ENCODE assay signal across 8 cellular contexts in genomic region chr22:31748490-31748889, GRCh38. TPM values are rescaled to one million over a fixed set of nuclear protein-coding genes. Genes with fewer than 3 reads are reported as not detected.
DNase-seq lines count a peak whose midpoint lies in the region; ATAC-seq, FAIRE-seq and TF ChIP-seq lines count a peak whose summit lies in the region.

No MANE protein-coding gene starts in this region.

- H3K27me3 ChIP-seq in BLaER1 treated with 17β-estradiol and CSF1 and Interleukin-3, amounts not matched to agents 10 nM and 100 nM: no peaks in the 10 kb centered on the region
- H3K27me3 ChIP-seq in HUES48 (ENCODE audit: control insufficient read depth, insufficient read depth, low read length) (no peaks in the 10 kb centered on the region), K562 (ENCODE audit: control insufficient read depth in 2 of 2, insufficient read depth in 2 of 2, low read length in 2 of 2) (no peaks in the 10 kb centered on the region), mucosa of rectum (ENCODE audit: control insufficient read depth in 2 of 2, insufficient read depth in 2 of 2, low read length in 2 of 2) (no peaks in the 10 kb centered on the region)

- FAIRE-seq in K562 (lab: Jason Lieb, UNC): no peak

- H3K9ac ChIP-seq in BLaER1 treated with 17β-estradiol and CSF1 and Interleukin-3, amounts not matched to agents 10 nM and 100 nM: peak overlapping the region; percentile 95 to 99 (median 97)
- H3K9ac ChIP-seq in HUES48 (ENCODE audit: low read depth, low read length) (peak overlapping the region; percentile 91), K562 (ENCODE audit: insufficient read depth in 1 of 2, low read depth in 2 of 2, low read length in 2 of 2) (peak overlapping the region; percentile 30 to 92; a peak in 3 of 4 replicates), mucosa of rectum (ENCODE audit: low read depth in 1 of 2, low read length in 2 of 2) (peak overlapping the region in 1 of 2 donors; percentile 22)

- H2AFZ ChIP-seq in K562 (ENCODE audit: low read depth, low read length): no peak overlapping the region

- H3K4me3 ChIP-seq in BLaER1 treated with 17β-estradiol and CSF1 and Interleukin-3, amounts not matched to agents 10 nM and 100 nM: peak overlapping the region; percentile 79 to 99 (median 88)
- peak overlapping the region; percentile 94 for H3K4me3 ChIP-seq in HUES48 (ENCODE audit: low read depth, low read length)
- peak overlapping the region; percentile 90 for H3K4me3 ChIP-seq in K562
- peak overlapping the region; percentile 89 to 90 for H3K4me3 ChIP-seq in mucosa of rectum (ENCODE audit: low read length in 2 of 2)

- peaks cover 0 to 44% (median 27%) of the 10 kb centered on the region in 11 experiments; a peak in 14 of 22 replicates for H4K20me1 ChIP-seq in BLaER1 treated with 17β-estradiol and CSF1 and Interleukin-3, amounts not matched to agents 10 nM and 100 nM
- H4K20me1 ChIP-seq in K562 (replicated peaks; ENCODE audit: control insufficient read depth, insufficient read depth, low read length): no peaks in the 10 kb centered on the region

- no peak for TF ChIP-seq RAD21 in K562 (CRISPR knock-in tag; conservative IDR thresholded peaks at IDR 0.05 in 1 of 2, IDR thresholded peaks at IDR 0.05 in 1 of 2)

- no peak for ATAC-seq in K562
- no peak for ATAC-seq in GM21786 (IDR thresholded peaks at IDR 0.05; ENCODE audit: unreplicated experiment)
- no peak for ATAC-seq in GM18909 (IDR thresholded peaks at IDR 0.05; ENCODE audit: poor library complexity, unreplicated experiment)
- ATAC-seq in GM18868 (IDR thresholded peaks at IDR 0.05; ENCODE audit: unreplicated experiment): no peak

- intact Hi-C loops in K562 (cut with micrococcal nuclease): no loop called here

- no peak for TF ChIP-seq POLR2A in K562 (conservative IDR thresholded peaks at IDR 0.05)

- TSS peak; percentile 47 for BruUV-seq in K562 (replicated peaks; lab: Mats Ljungman, UMichigan)

- H3K27ac ChIP-seq in BLaER1 treated with 17β-estradiol and CSF1 and Interleukin-3, amounts not matched to agents 10 nM and 100 nM: peak overlapping the region in 10 of 11 experiments; percentile 88 to 99 (median 96); a peak in 20 of 22 replicates
- peak overlapping the region; percentile 99 for H3K27ac ChIP-seq in HUES48 (ENCODE audit: low read depth, low read length)
- H3K27ac ChIP-seq in K562 (ENCODE audit: extremely low read depth, low read depth, low read length): peak overlapping the region; percentile 89; the same call in 2 of the 3 replicates
- no peak overlapping the region for H3K27ac ChIP-seq in mucosa of rectum (ENCODE audit: low read depth in 2 of 2, low read length in 2 of 2)

- POLR2A ChIA-PET in K562 (lab: Yijun Ruan, JAX): interaction anchor here (1.0 kb wide), 1 partner anchor 22 kb away, joined by 3 read pairs; no protein-coding TSS in a partner anchor

- no peak for TF ChIP-seq CTCF in K562 (IDR thresholded peaks at IDR 0.05 in 2 of 3, conservative IDR thresholded peaks at IDR 0.05 in 1 of 3; ENCODE audit: insufficient read depth in 2 of 3, low read depth in 1 of 3, low read length in 3 of 3)

- TF ChIP-seq EP300 in K562 (IDR thresholded peaks at IDR 0.05; ENCODE audit: low read length): no peak

- no peaks in the 10 kb centered on the region for H3K9me3 ChIP-seq in BLaER1 treated with 17β-estradiol and CSF1 and Interleukin-3, amounts not matched to agents 10 nM and 100 nM (replicated peaks in 1 of 11)
- H3K9me3 ChIP-seq in HUES48 (ENCODE audit: control insufficient read depth, insufficient read depth, low read length): no peaks in the 10 kb centered on the region
- H3K9me3 ChIP-seq in K562 (replicated peaks; ENCODE audit: control insufficient read depth, insufficient read depth, low read depth, low read length): no peaks in the 10 kb centered on the region
- no peaks in the 10 kb centered on the region for H3K9me3 ChIP-seq in mucosa of rectum (ENCODE audit: control insufficient read depth in 2 of 2, low read length in 2 of 2)

- H3K79me2 ChIP-seq in K562 (ENCODE audit: control insufficient read depth, insufficient read depth, low read length): peaks cover 50% of the 10 kb centered on the region

- no peaks in the 10 kb centered on the region for H3K9me1 ChIP-seq in K562 (ENCODE audit: control insufficient read depth, insufficient read depth, low read length)

- in situ Hi-C loops in K562 (cut with MboI): no loop called here

- H3K4me1 ChIP-seq in BLaER1 treated with 17β-estradiol and CSF1 and Interleukin-3, amounts not matched to agents 10 nM and 100 nM: peaks cover 45 to 55% (median 47%) of the 10 kb centered on the region in 10 experiments
- peaks cover 32% of the 10 kb centered on the region for H3K4me1 ChIP-seq in HUES48 (ENCODE audit: control insufficient read depth, insufficient read depth, low read length)
- peaks cover 29 to 35% of the 10 kb centered on the region in 2 experiments for H3K4me1 ChIP-seq in K562 (replicated peaks in 1 of 2; ENCODE audit: control insufficient read depth in 2 of 2, insufficient read depth in 2 of 2, low read length in 2 of 2)
- H3K4me1 ChIP-seq in mucosa of rectum (ENCODE audit: control insufficient read depth in 2 of 2, insufficient read depth in 2 of 2, low read length in 2 of 2): peaks cover 17 to 20% of the 10 kb centered on the region in 2 donors

- peak in 1 of 4 experiments; percentile 7 for DNase-seq in K562 (ENCODE audit: extremely low read depth in 1 of 4, low spot score in 3 of 4)
- DNase-seq in effector CD8-positive, alpha-beta T cell (lab: John Stamatoyannopoulos, UW): no peak

- 13% methylated on average over 2 of the region's 2 CpGs for WGBS in K562 (ENCODE audit: insufficient coverage, low coverage, missing lambda C conversion rate)

- H3K4me2 ChIP-seq in BLaER1 treated with 17β-estradiol and CSF1 and Interleukin-3, amounts not matched to agents 10 nM and 100 nM: peak overlapping the region; percentile 85 to 98 (median 92)
- peak overlapping the region; percentile 84 for H3K4me2 ChIP-seq in K562 (ENCODE audit: insufficient read depth, low read length)

- H3K36me3 ChIP-seq in BLaER1 treated with 17β-estradiol and CSF1 and Interleukin-3, amounts not matched to agents 10 nM and 100 nM: peaks cover 23 to 46% (median 37%) of the 10 kb centered on the region in 11 experiments; a peak in 21 of 22 replicates
- H3K36me3 ChIP-seq in HUES48 (ENCODE audit: control insufficient read depth, insufficient read depth, low read length) (peaks cover 17% of the 10 kb centered on the region), K562 (ENCODE audit: control insufficient read depth, insufficient read depth, low read length) (peaks cover 24% of the 10 kb centered on the region), mucosa of rectum (ENCODE audit: control insufficient read depth in 2 of 2, insufficient read depth in 2 of 2, low read length in 2 of 2) (peaks cover 4 to 8% of the 10 kb centered on the region in 2 donors)

- CTCF ChIA-PET in K562 (lab: Yijun Ruan, JAX; ENCODE audit: low intra/inter-chr PET ratio): no interaction called here

TF ChIP-seq in K562, 482 proteins besides CTCF, POLR2A, EP300 and RAD21 (continues in another document):
- TF ChIP-seq BDP1 (IDR thresholded peaks at IDR 0.05; ENCODE audit: insufficient read depth, insufficient read length) (no peak), ZNF778 (CRISPR knock-in tag; IDR thresholded peaks at IDR 0.05) (no peak)

RNA-seq across cellular contexts. Expression of gene PRR14L, which starts 1.4 kb away (rescaled TPM):
- total RNA-seq in K562 (2011; cell fraction: chromatin; rRNA removed; ENCODE audit: low replicate concordance): 27.5 and 105 TPM in 2 replicates
- total RNA-seq in K562 (2011; cell fraction: nucleolus; rRNA removed): 27.8 and 38.3 TPM in 2 replicates
- 38.4 and 40.3 TPM in 2 replicates for total RNA-seq in K562 (2011; cell fraction: nucleoplasm; rRNA removed)
- total RNA-seq in K562 (2014; rRNA removed): 8.9 and 9.6 TPM in 2 replicates
- 18.2 and 21.4 TPM in 2 replicates for total RNA-seq in K562 (2014; rRNA removed; fragmentation: Illumina TruSeq; extraction: Trizol)
- total RNA-seq in K562 (2015; rRNA removed; fragmentation: Illumina TruSeq; extraction: Trizol): 17.2 and 18.8 TPM in 2 replicates
- total RNA-seq in K562 (2021): 30.2 and 36.3 TPM in 2 replicates
- 11.1 and 14.4 TPM in 2 replicates for polyA plus RNA-seq in K562 (2011; rRNA removed)
- polyA plus RNA-seq in K562 (2011; cell fraction: cytosol; rRNA removed): 9.4 and 11.8 TPM in 2 replicates
- 18.7 and 21.0 TPM in 2 replicates for polyA plus RNA-seq in K562 (2011; cell fraction: nucleus; rRNA removed)
- polyA plus RNA-seq in K562 (2012): 6.1 and 7.4 TPM in 2 replicates
- 11.6 and 12.3 TPM in 2 replicates for polyA plus RNA-seq in K562 (2014; fragmentation: Illumina TruSeq; extraction: Trizol)
- 1 to 10 TPM; 2.8 to 6.8 TPM for polyA plus RNA-seq in K562 (2014; fragmentation: Nextera tagmentation; extraction: Ambion mirVana)
- polyA plus RNA-seq in K562 (2014; rRNA removed): 9.8 and 12.8 TPM in 2 replicates
- polyA minus RNA-seq in K562 (2011; rRNA and poly(A)+ RNA removed): 44.0 and 60.6 TPM in 2 replicates
- 25.8 and 28.9 TPM in 2 replicates for polyA minus RNA-seq in K562 (2011; cell fraction: cytosol; rRNA and poly(A)+ RNA removed)
- polyA minus RNA-seq in K562 (2011; cell fraction: nucleus; rRNA and poly(A)+ RNA removed): 20.1 and 32.0 TPM in 2 replicates

RNA-seq across cellular contexts. Expression of gene DEPDC5, which starts 5.3 kb away (rescaled TPM):
- 132 and 153 TPM in 2 replicates for total RNA-seq in K562 (2011; cell fraction: chromatin; rRNA removed; ENCODE audit: low replicate concordance)
- total RNA-seq in K562 (2011; cell fraction: nucleolus; rRNA removed): 72.2 and 77.4 TPM in 2 replicates
- total RNA-seq in K562 (2011; cell fraction: nucleoplasm; rRNA removed): 88.6 and 105 TPM in 2 replicates
- 8.5 TPM in 2 replicates for total RNA-seq in K562 (2014; rRNA removed)
- total RNA-seq in K562 (2014; rRNA removed; fragmentation: Illumina TruSeq; extraction: Trizol): 12.3 and 15.6 TPM in 2 replicates
- total RNA-seq in K562 (2015; rRNA removed; fragmentation: Illumina TruSeq; extraction: Trizol): 11.6 and 11.8 TPM in 2 replicates
- 11.4 and 17.0 TPM in 2 replicates for total RNA-seq in K562 (2021)
- polyA plus RNA-seq in K562 (2011; rRNA removed): 10.9 and 12.1 TPM in 2 replicates
- polyA plus RNA-seq in K562 (2011; cell fraction: cytosol; rRNA removed): 7.2 and 9.5 TPM in 2 replicates
- 20.8 and 31.9 TPM in 2 replicates for polyA plus RNA-seq in K562 (2011; cell fraction: nucleus; rRNA removed)
- polyA plus RNA-seq in K562 (2012): 6.0 and 9.1 TPM in 2 replicates
- polyA plus RNA-seq in K562 (2014; fragmentation: Illumina TruSeq; extraction: Trizol): 8.6 and 9.5 TPM in 2 replicates
- 1 to 10 TPM; 2.3 to 3.3 TPM for polyA plus RNA-seq in K562 (2014; fragmentation: Nextera tagmentation; extraction: Ambion mirVana)
- polyA plus RNA-seq in K562 (2014; rRNA removed): 10.7 and 10.8 TPM in 2 replicates
- polyA minus RNA-seq in K562 (2011; rRNA and poly(A)+ RNA removed): 49.8 and 57.4 TPM in 2 replicates
- 6.1 and 6.9 TPM in 2 replicates for polyA minus RNA-seq in K562 (2011; cell fraction: cytosol; rRNA and poly(A)+ RNA removed)
- polyA minus RNA-seq in K562 (2011; cell fraction: nucleus; rRNA and poly(A)+ RNA removed): 27.3 and 37.8 TPM in 2 replicates

Comparison
In these comparisons a context has a peak if more than half of its experiments do, and no peak if none do; other contexts are left out.
1. H3K27ac ChIP-seq: peak in BLaER1 treated with 17β-estradiol and CSF1 and Interleukin-3, amounts not matched to agents 10 nM and 100 nM (10 of 11), HUES48 (single experiment) and K562 (single experiment); none in mucosa of rectum (0 of 2).
2. Peak in every context shown above with its lines, with median percentiles within 50 percentile points of each other: H3K4me3 ChIP-seq.